ENCODE assay signal across 8 cellular contexts in genomic region chr14:90399541-90400444, GRCh38. TPM values are rescaled to one million over a fixed set of nuclear protein-coding genes. Genes with fewer than 3 reads are reported as not detected.
DNase-seq lines count a peak whose midpoint lies in the region; ATAC-seq lines count a peak whose summit lies in the region.

No MANE protein-coding gene starts in this region.

- H3K27ac Mint-ChIP-seq in CD4-positive, CD25-positive, alpha-beta regulatory T cell, result peak overlapping the region; percentile 79 to 99 (median 99)
- peak overlapping the region; percentile 99 for H3K27ac Mint-ChIP-seq in activated CD4-positive, alpha-beta memory T cell treated with anti-CD3 and anti-CD28 coated beads, Interleukin-2, amount 10 ng/mL, durations not matched to agents 7 days and 5 days
- peak overlapping the region; percentile 99 for H3K27ac Mint-ChIP-seq in memory B cell

- H3K4me1 Mint-ChIP-seq in CD4-positive, CD25-positive, alpha-beta regulatory T cell, result peaks cover 23 to 64% (median 54%) of the 10 kb centered on the region in 4 donors
- peaks cover 55% of the 10 kb centered on the region for H3K4me1 Mint-ChIP-seq in activated CD4-positive, alpha-beta memory T cell treated with anti-CD3 and anti-CD28 coated beads, Interleukin-2, amount 10 ng/mL, durations not matched to agents 7 days and 5 days
- peaks cover 24% of the 10 kb centered on the region for H3K4me1 Mint-ChIP-seq in memory B cell

- CTCF ChIA-PET in activated CD4-positive, alpha-beta memory T cell treated with anti-CD3 and anti-CD28 coated beads, Interleukin-2, amount 10 ng/mL, durations not matched to agents 7 days and 5 days (lab: Charles Lee), result interaction anchor here (0.6 to 2.6 kb wide), 21 partner anchors 9 to 773 kb away, joined by 3 to 24 read pairs (median 4); partner anchors contain the start of gene NRDE2

- peak overlapping the region; percentile 96 for H3K27ac ChIP-seq in CD4-positive, CD25-positive, alpha-beta regulatory T cell (ENCODE audit: insufficient read depth, low read length, poor library complexity, severe bottlenecking)
- H3K27ac ChIP-seq in duodenal mucosa (ENCODE audit: low read depth, low read length), result no peak overlapping the region

- H3K9ac ChIP-seq in duodenal mucosa (ENCODE audit: low read depth in 1 of 2, low read length in 2 of 2), result peak overlapping the region; percentile 76 to 95

- peaks cover 48% of the 10 kb centered on the region for H3K4me1 ChIP-seq in CD4-positive, CD25-positive, alpha-beta regulatory T cell (ENCODE audit: control insufficient read depth, insufficient read depth, low read length, poor library complexity, severe bottlenecking)
- peaks cover 32 to 41% of the 10 kb centered on the region in 2 donors for H3K4me1 ChIP-seq in duodenal mucosa (ENCODE audit: control insufficient read depth in 1 of 2, insufficient read depth in 2 of 2, low read length in 2 of 2)

- POLR2A ChIA-PET in activated CD4-positive, alpha-beta memory T cell treated with anti-CD3 and anti-CD28 coated beads, Interleukin-2, amount 10 ng/mL, durations not matched to agents 7 days and 5 days (lab: Charles Lee), result interaction anchor here (0.6 to 18.9 kb wide), 11 partner anchors 8 to 1640 kb away, joined by 3 to 733 read pairs (median 3); partner anchors contain the start of genes PPP4R3A and TRIP11

- peak overlapping the region; percentile 89 for H3K4me3 ChIP-seq in CD4-positive, CD25-positive, alpha-beta regulatory T cell (ENCODE audit: low read depth, low read length)
- H3K4me3 ChIP-seq in duodenal mucosa (ENCODE audit: low read depth in 1 of 2, low read length in 2 of 2), result peak overlapping the region; percentile 77 to 91

- peaks cover 51% of the 10 kb centered on the region for H3K36me3 ChIP-seq in CD4-positive, CD25-positive, alpha-beta regulatory T cell (ENCODE audit: control insufficient read depth, insufficient read depth, low read length)
- H3K36me3 ChIP-seq in duodenal mucosa (ENCODE audit: control insufficient read depth in 1 of 2, insufficient read depth in 2 of 2, low read length in 2 of 2), result peaks cover 50 to 51% of the 10 kb centered on the region in 2 donors

- no peaks in the 10 kb centered on the region for H3K9me3 ChIP-seq in CD4-positive, CD25-positive, alpha-beta regulatory T cell (ENCODE audit: control insufficient read depth in 2 of 2, low read length in 2 of 2)
- no peaks in the 10 kb centered on the region for H3K9me3 ChIP-seq in duodenal mucosa (ENCODE audit: control insufficient read depth in 1 of 2, low read length in 2 of 2)

- H3K9me3 Mint-ChIP-seq in CD4-positive, CD25-positive, alpha-beta regulatory T cell, result peaks cover 0 to 4% (median 0%) of the 10 kb centered on the region in 7 donors
- no peaks in the 10 kb centered on the region for H3K9me3 Mint-ChIP-seq in activated CD4-positive, alpha-beta memory T cell treated with anti-CD3 and anti-CD28 coated beads, Interleukin-2, amount 10 ng/mL, durations not matched to agents 7 days and 5 days
- H3K9me3 Mint-ChIP-seq in memory B cell, result no peaks in the 10 kb centered on the region

- peak; percentile 59 to 61 for ATAC-seq in CD4-positive, CD25-positive, alpha-beta regulatory T cell (ENCODE audit: low read depth in 2 of 2)
- ATAC-seq in GM19438 (IDR thresholded peaks at IDR 0.05; ENCODE audit: low read depth, unreplicated experiment), result peak; percentile 40
- peak; percentile 57 for ATAC-seq in HG03571 (IDR thresholded peaks at IDR 0.05; ENCODE audit: unreplicated experiment)
- peak; percentile 51 for ATAC-seq in memory B cell (ENCODE audit: low read depth)

- peaks cover 53% of the 10 kb centered on the region for H3K36me3 Mint-ChIP-seq in CD4-positive, CD25-positive, alpha-beta regulatory T cell
- peaks cover 69% of the 10 kb centered on the region for H3K36me3 Mint-ChIP-seq in activated CD4-positive, alpha-beta memory T cell treated with anti-CD3 and anti-CD28 coated beads, Interleukin-2, amount 10 ng/mL, durations not matched to agents 7 days and 5 days (ENCODE audit: low read depth)
- peaks cover 25% of the 10 kb centered on the region for H3K36me3 Mint-ChIP-seq in memory B cell

- peaks cover 9% of the 10 kb centered on the region for H3K27me3 Mint-ChIP-seq in CD4-positive, CD25-positive, alpha-beta regulatory T cell
- H3K27me3 Mint-ChIP-seq in activated CD4-positive, alpha-beta memory T cell treated with anti-CD3 and anti-CD28 coated beads, Interleukin-2, amount 10 ng/mL, durations not matched to agents 7 days and 5 days, result no peaks in the 10 kb centered on the region
- H3K27me3 Mint-ChIP-seq in memory B cell, result no peaks in the 10 kb centered on the region

- peak overlapping the region; percentile 94 to 100 (median 99) for H3K4me3 Mint-ChIP-seq in CD4-positive, CD25-positive, alpha-beta regulatory T cell
- H3K4me3 Mint-ChIP-seq in activated CD4-positive, alpha-beta memory T cell treated with anti-CD3 and anti-CD28 coated beads, Interleukin-2, amount 10 ng/mL, durations not matched to agents 7 days and 5 days, result peak overlapping the region; percentile 97
- peak overlapping the region; percentile 45 for H3K4me3 Mint-ChIP-seq in memory B cell

- no peaks in the 10 kb centered on the region for H3K27me3 ChIP-seq in CD4-positive, CD25-positive, alpha-beta regulatory T cell (ENCODE audit: control insufficient read depth, insufficient read depth, low read length)
- H3K27me3 ChIP-seq in duodenal mucosa (ENCODE audit: control insufficient read depth in 1 of 2, insufficient read depth in 2 of 2, low read length in 2 of 2), result no peaks in the 10 kb centered on the region

- DNase-seq in CD4-positive, CD25-positive, alpha-beta regulatory T cell, result peak; percentile 80 to 94 (median 87)
- DNase-seq in NCI-H774 (lab: John Stamatoyannopoulos, UW) (peak; percentile 86), memory B cell (ENCODE audit: low spot score in 2 of 2) (peak; percentile 78 to 83)
- peak; percentile 89 for DNase-seq in activated CD4-positive, alpha-beta memory T cell treated with anti-CD3 and anti-CD28 coated beads, Interleukin-2, amount 10 ng/mL, durations not matched to agents 7 days and 5 days
- DNase-seq in stimulated activated CD4-positive, alpha-beta T cell treated with anti-CD3 and anti-CD28 coated beads, TNF-alpha, amount 100 ng/mL, for 4 hours (ENCODE audit: low read depth in 3 of 3), result peak; percentile 49 to 75 (median 72)

RNA-seq across cellular contexts. Expression of gene CALM1, which starts 3.0 kb away (rescaled TPM):
- total RNA-seq in CD4-positive, CD25-positive, alpha-beta regulatory T cell, result 928 TPM
- polyA plus RNA-seq in CD4-positive, CD25-positive, alpha-beta regulatory T cell, result 1,000 to 10,000 TPM; 2,265 to 3,181 (median 2,786) TPM
- total RNA-seq in activated CD4-positive, alpha-beta memory T cell treated with anti-CD3 and anti-CD28 coated beads, Interleukin-2, amount 10 ng/mL, durations not matched to agents 7 days and 5 days, result 100 to 1,000 TPM; 901 TPM

Comparison
In these comparisons a context has a peak if more than half of its experiments do, and no peak if none do; other contexts are left out.
1. H3K4me3 Mint-ChIP-seq: peak in every context shown above with its lines; median percentile 99 in CD4-positive, CD25-positive, alpha-beta regulatory T cell; 97 in activated CD4-positive, alpha-beta memory T cell treated with anti-CD3 and anti-CD28 coated beads, Interleukin-2, amount 10 ng/mL, durations not matched to agents 7 days and 5 days; 45 in memory B cell.